ENCODE assay signal across 8 cellular contexts in the genomic region with DNA sequence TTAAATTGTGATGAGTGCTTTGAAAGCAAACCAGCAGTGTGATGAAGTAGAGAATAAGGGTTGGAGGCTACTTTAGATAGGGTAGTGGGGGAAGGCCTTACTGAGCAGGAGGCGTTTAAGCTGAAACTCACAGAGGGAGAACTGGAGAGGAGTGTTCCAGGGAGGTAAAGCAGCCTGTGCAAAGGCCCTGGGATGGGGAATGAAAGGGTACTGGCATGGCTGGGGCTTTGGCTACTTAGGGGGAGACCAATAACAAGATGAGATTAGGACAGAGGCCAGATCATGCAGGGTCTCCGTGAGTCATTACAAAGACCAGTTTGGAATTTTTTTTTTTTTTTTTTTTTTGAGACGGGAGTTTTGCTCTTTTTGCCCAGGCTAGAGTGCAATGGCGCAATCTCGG. TPM values are rescaled to one million over a fixed set of nuclear protein-coding genes. Genes with fewer than 3 reads are reported as not detected.
DNase-seq lines count a peak whose midpoint lies in the region; ATAC-seq, FAIRE-seq and TF ChIP-seq lines count a peak whose summit lies in the region.

No MANE protein-coding gene starts in this region.

- H3K79me2 ChIP-seq in HCT116 (ENCODE audit: insufficient read depth, low read length): peaks cover 58% of the 10 kb centered on the region

- peak overlapping the region; percentile 71 for H3K4me3 ChIP-seq in A549
- H3K4me3 ChIP-seq in HCT116 (replicated peaks in 1 of 2; ENCODE audit: low read depth in 1 of 2, low read length in 2 of 2): peak overlapping the region; percentile 96 to 100
- H3K4me3 ChIP-seq in ascending aorta: peak overlapping the region; percentile 91 to 98
- H3K4me3 ChIP-seq in mesodermal cell (ENCODE audit: extremely low read depth, insufficient read depth, low read length, poor library complexity, severe bottlenecking): peak overlapping the region; percentile 90

- H3K4me2 ChIP-seq in A549: peak overlapping the region; percentile 89
- peak overlapping the region; percentile 98 for H3K4me2 ChIP-seq in HCT116 (ENCODE audit: low read length)

- TF ChIP-seq EP300 in A549 (IDR thresholded peaks at IDR 0.05): no peak

- intact Hi-C loops in HCT116 (cut with micrococcal nuclease): no loop called here
- intact Hi-C loops in ascending aorta (cut with DNase I): loop anchor here (2.0 kb wide), 2 partner anchors 47 to 67 kb away; no protein-coding TSS in a partner anchor

- H3K9ac ChIP-seq in HCT116 (ENCODE audit: low read length): peak overlapping the region; percentile 99

- H3K4me1 ChIP-seq in A549: peaks cover 44% of the 10 kb centered on the region
- peaks cover 0 to 35% of the 10 kb centered on the region in 2 experiments; a peak in 2 of 4 replicates for H3K4me1 ChIP-seq in HCT116 (ENCODE audit: control insufficient read depth in 1 of 2, insufficient read depth in 2 of 2, low read length in 2 of 2)
- H3K4me1 ChIP-seq in ascending aorta: peaks cover 24 to 53% of the 10 kb centered on the region in 2 donors
- peaks cover 32% of the 10 kb centered on the region for H3K4me1 ChIP-seq in mesodermal cell (ENCODE audit: control insufficient read depth, insufficient read depth, low read length, poor library complexity, severe bottlenecking)

- H3K27me3 ChIP-seq in HCT116 (ENCODE audit: insufficient read depth, low read length) (no peaks in the 10 kb centered on the region), ascending aorta (no peaks in the 10 kb centered on the region)

- POLR2A ChIA-PET in A549 (lab: Yijun Ruan, JAX) (no interaction called here), HCT116 (lab: Charles Lee) (interaction anchor here (0.7 kb wide), 1 partner anchor 41 kb away, joined by 3 read pairs; no protein-coding TSS in a partner anchor)

- RAD21 ChIA-PET in HCT116 (lab: Charles Lee; ENCODE audit: low non-redundant PET in 1 of 2, low total read pairs in 2 of 2, uncharacterized antibody in 2 of 2, unreplicated experiment in 2 of 2): no interaction called here

- no peak for ATAC-seq in A549
- no peak for ATAC-seq in HCT116

- CTCF ChIA-PET in A549 (lab: Yijun Ruan, JAX): interaction anchor here (0.9 to 14.1 kb wide), 19 partner anchors 9 to 236 kb away, joined by 3 to 129 read pairs (median 8); no protein-coding TSS in a partner anchor
- CTCF ChIA-PET in HCT116 (lab: Charles Lee): interaction anchor here (0.8 to 2.2 kb wide), 5 partner anchors 10 to 67 kb away, joined by 4 to 6 read pairs (median 4); no protein-coding TSS in a partner anchor

- TF ChIP-seq RAD21 in A549 (conservative IDR thresholded peaks at IDR 0.05 in 1 of 2, IDR thresholded peaks at IDR 0.05 in 1 of 2) (no peak), HCT116 (IDR thresholded peaks at IDR 0.05; ENCODE audit: low read depth) (no peak)

- no peaks in the 10 kb centered on the region for H4K20me1 ChIP-seq in HCT116 (ENCODE audit: insufficient read depth)

- H3K9me3 ChIP-seq in A549 (no peaks in the 10 kb centered on the region), HCT116 (ENCODE audit: control insufficient read depth in 1 of 2, insufficient read depth in 1 of 2, low read depth in 1 of 2, low read length in 2 of 2) (no peaks in the 10 kb centered on the region), ascending aorta (no peaks in the 10 kb centered on the region), mesodermal cell (ENCODE audit: control insufficient read depth, low read length) (no peaks in the 10 kb centered on the region)

- no peaks in the 10 kb centered on the region; a peak in 2 of 4 replicates for H3K36me3 ChIP-seq in HCT116 (ENCODE audit: control insufficient read depth in 1 of 2, insufficient read depth in 2 of 2, low read length in 2 of 2)
- peaks cover 0 to 2% of the 10 kb centered on the region in 2 donors for H3K36me3 ChIP-seq in ascending aorta
- peaks cover 22% of the 10 kb centered on the region for H3K36me3 ChIP-seq in mesodermal cell (ENCODE audit: control insufficient read depth, insufficient read depth, low read length)

- no peaks in the 10 kb centered on the region for H3K9me2 ChIP-seq in HCT116 (ENCODE audit: insufficient read depth)

- peak overlapping the region; percentile 92 to 97 for H3K27ac ChIP-seq in A549
- peak overlapping the region; percentile 86 for H3K27ac ChIP-seq in HCT116 (ENCODE audit: low read depth, low read length)
- H3K27ac ChIP-seq in ascending aorta: no peak overlapping the region
- no peak overlapping the region for H3K27ac ChIP-seq in mesodermal cell (ENCODE audit: low read depth, low read length, severe bottlenecking)
- no peak overlapping the region for H3K27ac ChIP-seq in caudate nucleus (ENCODE audit: low read depth, low read length)

- FAIRE-seq in A549 (lab: Jason Lieb, UNC): no peak

- TF ChIP-seq CTCF in A549 (IDR thresholded peaks at IDR 0.05) (no peak), HCT116 (IDR thresholded peaks at IDR 0.05 in 2 of 3, conservative IDR thresholded peaks at IDR 0.05 in 1 of 3; ENCODE audit: borderline replicate concordance in 1 of 3, insufficient read depth in 1 of 3, low read depth in 2 of 3, low read length in 2 of 3) (no peak), ascending aorta (IDR thresholded peaks at IDR 0.05) (no peak)

- BruUV-seq in HCT116 (replicated peaks; lab: Mats Ljungman, UMichigan): no TSS peak

- WGBS in A549 (ENCODE audit: missing lambda C conversion rate): 86% methylated on average over 5 of the region's 5 CpGs
- WGBS in mesodermal cell (ENCODE audit: insufficient coverage in 2 of 2), 2 experiments: 89 to 100% methylated on average over 2 to 4 of the region's 5 CpGs

- DNase-seq in A549 (ENCODE audit: low read depth in 1 of 2, low spot score in 1 of 2) (no peak), HCT116 (ENCODE audit: low read depth, low spot score) (no peak), ascending aorta (ENCODE audit: low spot score in 2 of 2) (no peak), inferior parietal cortex (ENCODE audit: extremely low spot score) (no peak), DMS 273 treated with DMSO at 0.1 percent for 48 hours (lab: John Stamatoyannopoulos, UW) (no peak), SK-N-DZ (ENCODE audit: low spot score) (no peak), caudate nucleus (lab: John Stamatoyannopoulos, UW) (no peak)

- H2AFZ ChIP-seq in HCT116 (ENCODE audit: low read depth, low read length, poor library complexity, severe bottlenecking): no peak overlapping the region

- TF ChIP-seq POLR2A in A549 (IDR thresholded peaks at IDR 0.05; ENCODE audit: low read length): no peak
- no peak for TF ChIP-seq POLR2A in HCT116 (IDR thresholded peaks at IDR 0.05; ENCODE audit: borderline replicate concordance, extremely low read depth, insufficient read depth, insufficient read length)

TF ChIP-seq in A549, 52 proteins besides CTCF, POLR2A, EP300 and RAD21 (continues in another document):
- TF ChIP-seq FOSB (CRISPR knock-in tag; IDR thresholded peaks at IDR 0.05) (no peak), HMGXB4 (CRISPR knock-in tag; IDR thresholded peaks at IDR 0.05; ENCODE audit: borderline replicate concordance) (no peak)

TF ChIP-seq in HCT116, 20 proteins besides CTCF, POLR2A, EP300 and RAD21 (continues in another document):
- no peak for TF ChIP-seq EZH2 (IDR thresholded peaks at IDR 0.05)
- TF ChIP-seq SP1 (IDR thresholded peaks at IDR 0.05; ENCODE audit: low read depth): no peak
- TF ChIP-seq POLR2AphosphoS5 (IDR thresholded peaks at IDR 0.05; ENCODE audit: low read depth, low read length): no peak
- no peak for TF ChIP-seq JUND (IDR thresholded peaks at IDR 0.05)
- TF ChIP-seq SIN3A (IDR thresholded peaks at IDR 0.05; ENCODE audit: low read depth): no peak
- TF ChIP-seq ZFX (IDR thresholded peaks at IDR 0.05): no peak
- TF ChIP-seq, protein P1, sequence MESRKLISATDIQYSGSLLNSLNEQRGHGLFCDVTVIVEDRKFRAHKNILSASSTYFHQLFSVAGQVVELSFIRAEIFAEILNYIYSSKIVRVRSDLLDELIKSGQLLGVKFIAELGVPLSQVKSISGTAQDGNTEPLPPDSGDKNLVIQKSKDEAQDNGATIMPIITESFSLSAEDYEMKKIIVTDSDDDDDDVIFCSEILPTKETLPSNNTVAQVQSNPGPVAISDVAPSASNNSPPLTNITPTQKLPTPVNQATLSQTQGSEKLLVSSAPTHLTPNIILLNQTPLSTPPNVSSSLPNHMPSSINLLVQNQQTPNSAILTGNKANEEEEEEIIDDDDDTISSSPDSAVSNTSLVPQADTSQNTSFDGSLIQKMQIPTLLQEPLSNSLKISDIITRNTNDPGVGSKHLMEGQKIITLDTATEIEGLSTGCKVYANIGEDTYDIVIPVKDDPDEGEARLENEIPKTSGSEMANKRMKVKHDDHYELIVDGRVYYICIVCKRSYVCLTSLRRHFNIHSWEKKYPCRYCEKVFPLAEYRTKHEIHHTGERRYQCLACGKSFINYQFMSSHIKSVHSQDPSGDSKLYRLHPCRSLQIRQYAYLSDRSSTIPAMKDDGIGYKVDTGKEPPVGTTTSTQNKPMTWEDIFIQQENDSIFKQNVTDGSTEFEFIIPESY (IDR thresholded peaks at IDR 0.05; ENCODE audit: extremely low read depth, insufficient replicate concordance, low read length): no peak
- no peak for TF ChIP-seq CBX3 (IDR thresholded peaks at IDR 0.05; ENCODE audit: low read depth)

RNA-seq across cellular contexts. Expression of gene PPP5C, which starts 1.1 kb away (rescaled TPM):
- 107 and 126 TPM in 2 replicates for polyA plus RNA-seq in A549 (2011; rRNA removed)
- 209 and 213 TPM in 2 replicates for polyA plus RNA-seq in A549 (2012; cell fraction: cytosol; rRNA removed)
- 445 and 456 TPM in 2 replicates for polyA plus RNA-seq in A549 (2012; cell fraction: nucleus; rRNA removed)
- 93.5 to 99.8 TPM (median 94.2 TPM) in 3 replicates for polyA plus RNA-seq in A549 (2017; fragmentation: RNase III; extraction: RNeasy Plus Mini Kit Qiagen cat#74134 plus additional on column Dnase treatment)
- polyA minus RNA-seq in A549 (2011; rRNA and poly(A)+ RNA removed): 118 and 135 TPM in 2 replicates
- total RNA-seq in HCT116 (2021; ENCODE audit: unreplicated experiment): 102 TPM
- 99.9 and 106 TPM in 2 replicates for polyA plus RNA-seq in HCT116 (2012)
- total RNA-seq in ascending aorta: 96.1 TPM
- 82.8 TPM for polyA plus RNA-seq in mesodermal cell (2013, experiment 1 of 2)
- 74.0 TPM for polyA plus RNA-seq in mesodermal cell (2013, experiment 2 of 2)
- 51.4 and 51.5 TPM in 2 replicates for polyA plus RNA-seq in SK-N-DZ (2014; cell fraction: cytosol; rRNA removed)
- polyA plus RNA-seq in SK-N-DZ (2014; cell fraction: nucleus; rRNA removed): 63.1 and 93.9 TPM in 2 replicates

RNA-seq across cellular contexts. Expression of gene HIF3A, which starts 51.1 kb away (rescaled TPM):
- polyA plus RNA-seq in A549 (2011; rRNA removed) (not detected in 2 replicates), A549 (2017; fragmentation: RNase III; extraction: RNeasy Plus Mini Kit Qiagen cat#74134 plus additional on column Dnase treatment) (not detected in 3 replicates)
- polyA plus RNA-seq in A549 (2012; cell fraction: cytosol; rRNA removed): under 0.01 and 0.01 TPM in 2 replicates
- polyA plus RNA-seq in A549 (2012; cell fraction: nucleus; rRNA removed): not detected in 2 replicates
- 0.08 TPM in 1 of 2 replicates, not detected in the other for polyA minus RNA-seq in A549 (2011; rRNA and poly(A)+ RNA removed)
- total RNA-seq in HCT116 (2021; ENCODE audit: unreplicated experiment) (0.98 TPM), ascending aorta (591 TPM)
- polyA plus RNA-seq in HCT116 (2012): 0.19 and 0.27 TPM in 2 replicates
- polyA plus RNA-seq in mesodermal cell (2013, experiment 1 of 2): 16.6 TPM
- 14.9 TPM for polyA plus RNA-seq in mesodermal cell (2013, experiment 2 of 2)
- not detected in 2 replicates for polyA plus RNA-seq in SK-N-DZ (2014; cell fraction: cytosol; rRNA removed)
- polyA plus RNA-seq in SK-N-DZ (2014; cell fraction: nucleus; rRNA removed): not detected in 2 replicates

Comparison
In these comparisons a context has a peak if more than half of its experiments do, and no peak if none do; other contexts are left out.
1. H3K27ac ChIP-seq: peak in A549 (2 of 2) and HCT116 (single experiment); none in ascending aorta (0 of 2), mesodermal cell (single experiment) and caudate nucleus (single experiment).
2. RNA of gene HIF3A, which starts 51.1 kb away (total RNA-seq): 591 TPM in ascending aorta (single experiment); 0.98 TPM in HCT116 (single experiment); every median in the first group is over 100 times any median in the second.
3. Peak in every context shown above with its lines, with median percentiles within 50 percentile points of each other: H3K4me3 ChIP-seq.